Comparison of ENCODE assay signal across 10 cellular contexts in the genomic region with DNA sequence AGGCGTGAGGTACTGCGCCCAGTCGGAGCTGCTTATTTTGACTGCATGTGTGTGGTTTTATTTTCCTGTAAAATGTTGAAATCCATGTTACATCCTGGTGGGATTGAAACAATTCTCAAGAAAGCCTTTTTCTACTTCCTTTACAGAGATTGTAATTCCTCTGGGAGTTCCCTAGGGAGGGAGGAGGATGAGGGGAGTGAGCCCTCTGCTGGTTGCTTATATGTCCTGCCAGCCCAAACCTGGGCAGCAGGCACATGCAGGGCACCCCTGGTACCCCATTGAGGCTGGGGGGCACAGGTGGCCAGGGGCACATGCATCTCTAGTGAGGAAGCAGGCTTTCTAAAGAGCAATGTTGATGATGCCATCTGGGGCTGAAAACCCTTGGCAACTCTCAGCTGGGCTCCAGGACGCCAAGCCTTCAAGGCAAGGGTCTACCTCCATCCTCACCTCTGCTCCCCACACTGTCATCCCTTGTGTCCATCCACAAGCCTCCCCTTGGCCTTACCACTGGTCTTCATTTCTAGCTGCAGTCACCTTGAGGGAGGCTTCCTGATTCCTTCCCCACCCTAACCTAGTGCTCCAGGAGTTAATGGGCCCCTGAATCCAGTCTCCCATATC.
DNase-seq lines count a peak whose midpoint lies in the region; ATAC-seq, FAIRE-seq and TF ChIP-seq lines count a peak whose summit lies in the region.
"Had no signal": no experiment of that assay in that cellular context is flagged by ENCODE, and none has a peak within 500 bp of the region (broad histone marks: within the 10 kb centered on the region; RNA-seq: fewer than 3 reads in every experiment).

No MANE protein-coding gene starts in this region.

- dilution Hi-C loops in endothelial cell of umbilical vein (cut with MboI; ENCODE audit: extremely low pct_ligation_motif_present, low sequenced_read_pairs): no loop called here

- ATAC-seq in T-helper 17 cell: no peak

- H3K9ac ChIP-seq in endothelial cell of umbilical vein (replicated peaks; ENCODE audit: extremely low read depth, insufficient read depth, low read length): no peak overlapping the region
- no peak overlapping the region for H3K9ac ChIP-seq in neuronal stem cell (ENCODE audit: low read depth, low read length, poor library complexity)

- peak; percentile 50 to 66 for TF ChIP-seq CTCF in endothelial cell of umbilical vein (IDR thresholded peaks at IDR 0.05; ENCODE audit: extremely low read depth in 1 of 2, insufficient read depth in 1 of 2, low read depth in 1 of 2, low read length in 2 of 2)

- CTCF ChIA-PET in endothelial cell of umbilical vein (lab: Charles Lee): interaction anchor here (0.8 to 6.9 kb wide), 19 partner anchors 9 to 612 kb away, joined by 3 to 144 read pairs (median 5); a partner anchor contains a TSS

- H3K27me3 Mint-ChIP-seq in T-helper 17 cell: peaks cover 19% of the 10 kb centered on the region

- H4K8ac ChIP-seq in neuronal stem cell (ENCODE audit: low read depth, low read length): no peak overlapping the region

- no peak overlapping the region for H2AFZ ChIP-seq in endothelial cell of umbilical vein (ENCODE audit: low read depth, low read length)
- no peak overlapping the region for H2AFZ ChIP-seq in neuronal stem cell (ENCODE audit: low read length)

- H3K14ac ChIP-seq in neuronal stem cell (ENCODE audit: low read length): no peak overlapping the region

- no peak overlapping the region for H3K23ac ChIP-seq in neuronal stem cell (ENCODE audit: low read depth, low read length, poor library complexity)

- no peak for FAIRE-seq in endothelial cell of umbilical vein (lab: Jason Lieb, UNC)
- FAIRE-seq: G401.6 had no signal

- H3K9me3 ChIP-seq in endothelial cell of umbilical vein (replicated peaks; ENCODE audit: control insufficient read depth, insufficient read depth, low read length) (no peaks in the 10 kb centered on the region), neuronal stem cell (replicated peaks in 1 of 2; ENCODE audit: control insufficient read depth in 2 of 2, insufficient read depth in 1 of 2, low read depth in 1 of 2, low read length in 2 of 2) (no peaks in the 10 kb centered on the region), T-helper 17 cell (ENCODE audit: control insufficient read depth, low read length, poor library complexity, severe bottlenecking) (no peaks in the 10 kb centered on the region)

- no peak overlapping the region for H3K4ac ChIP-seq in neuronal stem cell (ENCODE audit: low read length)

- no peak for TF ChIP-seq POLR2A in endothelial cell of umbilical vein (IDR thresholded peaks at IDR 0.05; ENCODE audit: low read depth, low read length)

- H2AK5ac ChIP-seq in neuronal stem cell (ENCODE audit: low read depth, low read length): no peak overlapping the region

- no peaks in the 10 kb centered on the region for H3K79me2 ChIP-seq in endothelial cell of umbilical vein (ENCODE audit: control insufficient read depth, insufficient read depth, low read length)

- H3K27ac ChIP-seq in endothelial cell of umbilical vein (ENCODE audit: insufficient read depth, low read depth, low read length) (no peak overlapping the region), neuronal stem cell (replicated peaks; ENCODE audit: low read length) (no peak overlapping the region)

- intact Hi-C loops in endothelial cell of umbilical vein (cut with micrococcal nuclease): loop anchor here (10.0 kb wide), 1 partner anchor 510 kb away; no protein-coding TSS in a partner anchor

- no TSS peak for BruUV-seq in endothelial cell of umbilical vein (replicated peaks; lab: Mats Ljungman, UMichigan)

- peaks cover 14% of the 10 kb centered on the region for H3K4me1 Mint-ChIP-seq in T-helper 17 cell

- H3K4me1 ChIP-seq in endothelial cell of umbilical vein (ENCODE audit: control insufficient read depth, extremely low read depth, insufficient read depth, low read length) (no peaks in the 10 kb centered on the region), neuronal stem cell (ENCODE audit: control insufficient read depth in 2 of 2, insufficient read depth in 1 of 2, low read depth in 1 of 2, low read length in 2 of 2) (peaks cover 0 to 4% of the 10 kb centered on the region in 2 donors)

- H4K20me1 ChIP-seq in endothelial cell of umbilical vein (replicated peaks; ENCODE audit: control insufficient read depth, extremely low read depth, insufficient read depth, low read length): no peaks in the 10 kb centered on the region

- peaks cover 0 to 5% of the 10 kb centered on the region in 2 experiments for H3K27me3 ChIP-seq in endothelial cell of umbilical vein (ENCODE audit: control insufficient read depth in 2 of 2, insufficient read depth in 2 of 2, low read length in 2 of 2)
- H3K27me3 ChIP-seq in neuronal stem cell (ENCODE audit: control insufficient read depth in 3 of 3, insufficient read depth in 3 of 3, low read depth in 1 of 3, low read length in 3 of 3): peaks cover 0 to 7% (median 0%) of the 10 kb centered on the region in 3 experiments

- no peak overlapping the region for H2BK15ac ChIP-seq in neuronal stem cell (ENCODE audit: low read length)

- no peak overlapping the region for H2BK5ac ChIP-seq in neuronal stem cell (ENCODE audit: low read length)

- H3K36me3 Mint-ChIP-seq in T-helper 17 cell (ENCODE audit: low read depth): peaks cover 9% of the 10 kb centered on the region

- H2BK120ac ChIP-seq in neuronal stem cell (ENCODE audit: low read depth, low read length): no peak overlapping the region

- no peaks in the 10 kb centered on the region for H3K9me1 ChIP-seq in endothelial cell of umbilical vein (replicated peaks; ENCODE audit: control insufficient read depth, extremely low read depth, insufficient read depth, low read length)

- no peak overlapping the region for H2BK12ac ChIP-seq in neuronal stem cell (ENCODE audit: low read length)

- WGBS in neuronal stem cell (ENCODE audit: extremely low coverage in 2 of 2, insufficient read length in 2 of 2, insufficient replicate concordance in 1 of 2), 2 donors: no CpG with 5 or more reads among the region's 4 CpGs

- POLR2A ChIA-PET in endothelial cell of umbilical vein (lab: Charles Lee): no interaction called here

- peak; percentile 58 to 60 for DNase-seq in NCI-H524 (lab: John Stamatoyannopoulos, UW)
- no peak for DNase-seq in NCI-H524 treated with DMSO at 0.1 percent for 48 hours (lab: John Stamatoyannopoulos, UW)
- DNase-seq in NCI-H460 (ENCODE audit: extremely low read depth, low read depth): peak; percentile 35
- DNase-seq in endothelial cell of umbilical vein (ENCODE audit: low read depth, low spot score): peak; percentile 26
- DNase-seq in neuronal stem cell (ENCODE audit: low spot score): peak; percentile 32
- no peak for DNase-seq in T-helper 17 cell
- DNase-seq in mesenteric fat pad (ENCODE audit: low spot score): no peak
- DNase-seq in activated CD8-positive, alpha-beta memory T cell treated with anti-CD3 and anti-CD28 coated beads, Interleukin-2, amount 50 U/mL, for 4 hours: no peak
- DNase-seq: activated naive CD8-positive, alpha-beta T cell treated with anti-CD3 and anti-CD28 coated beads, Interleukin-2, amount 10 ng/mL, durations not matched to agents 7 days and 5 days had no signal

- H3K4me3 Mint-ChIP-seq in T-helper 17 cell: no peak overlapping the region
- H3K4me3 Mint-ChIP-seq: activated naive CD8-positive, alpha-beta T cell treated with anti-CD3 and anti-CD28 coated beads, Interleukin-2, amount 10 ng/mL, durations not matched to agents 7 days and 5 days had no signal

- H3K18ac ChIP-seq in neuronal stem cell (ENCODE audit: low read length): no peak overlapping the region

- H3K4me3 ChIP-seq in endothelial cell of umbilical vein (replicated peaks in 1 of 3; ENCODE audit: insufficient read depth in 1 of 3, low read depth in 1 of 3, low read length in 3 of 3) (no peak overlapping the region), neuronal stem cell (ENCODE audit: low read length in 2 of 2) (peak overlapping the region in 1 of 2 donors; percentile 16)

- no peak overlapping the region for H4K91ac ChIP-seq in neuronal stem cell (ENCODE audit: low read depth, low read length, poor library complexity)

- H3K79me1 ChIP-seq in neuronal stem cell (ENCODE audit: low read depth, low read length): peaks cover 2% of the 10 kb centered on the region

- H3K36me3 ChIP-seq in endothelial cell of umbilical vein (ENCODE audit: control insufficient read depth in 2 of 2, extremely low read depth in 1 of 2, insufficient read depth in 2 of 2, low read length in 2 of 2) (no peaks in the 10 kb centered on the region), neuronal stem cell (replicated peaks in 1 of 2; ENCODE audit: control insufficient read depth in 2 of 2, insufficient read depth in 2 of 2, low read length in 2 of 2) (no peaks in the 10 kb centered on the region)

- no peak overlapping the region for H3K27ac Mint-ChIP-seq in T-helper 17 cell

- no peak overlapping the region for H3K4me2 ChIP-seq in endothelial cell of umbilical vein (ENCODE audit: insufficient read depth, low read length)
- no peak overlapping the region for H3K4me2 ChIP-seq in neuronal stem cell (ENCODE audit: insufficient read depth, low read length, poor library complexity, severe bottlenecking)

TF ChIP-seq in endothelial cell of umbilical vein, 7 proteins besides CTCF, POLR2A, EP300 and RAD21:
- TF ChIP-seq MYC (IDR thresholded peaks at IDR 0.05; ENCODE audit: low read depth, low read length): no peak
- TF ChIP-seq, protein P1, sequence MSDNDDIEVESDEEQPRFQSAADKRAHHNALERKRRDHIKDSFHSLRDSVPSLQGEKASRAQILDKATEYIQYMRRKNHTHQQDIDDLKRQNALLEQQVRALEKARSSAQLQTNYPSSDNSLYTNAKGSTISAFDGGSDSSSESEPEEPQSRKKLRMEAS (IDR thresholded peaks at IDR 0.05; ENCODE audit: insufficient read depth, insufficient read length): no peak
- no peak for TF ChIP-seq JUN (IDR thresholded peaks at IDR 0.05; ENCODE audit: borderline replicate concordance, insufficient read depth, insufficient read length, low read depth)
- no peak for TF ChIP-seq EZH2 (IDR thresholded peaks at IDR 0.05; ENCODE audit: borderline replicate concordance, low read depth, low read length, severe bottlenecking)
- no peak for TF ChIP-seq GATA2 (IDR thresholded peaks at IDR 0.05; ENCODE audit: insufficient read depth, insufficient read length, low read depth, low read length)
- TF ChIP-seq FOS (IDR thresholded peaks at IDR 0.05; ENCODE audit: borderline replicate concordance, insufficient read depth, low read length): no peak
- no peak for TF ChIP-seq POLR2AphosphoS5 (IDR thresholded peaks at IDR 0.05; ENCODE audit: insufficient read depth, low read depth, low read length)

Comparison
In these comparisons a context has a peak if more than half of its experiments do, and no peak if none do; other contexts are left out.
1. DNase-seq: peak in NCI-H524 (2 of 2), NCI-H460 (single experiment), endothelial cell of umbilical vein (single experiment) and neuronal stem cell (single experiment); none in NCI-H524 treated with DMSO at 0.1 percent for 48 hours (single experiment), T-helper 17 cell (0 of 3), mesenteric fat pad (single experiment) and activated CD8-positive, alpha-beta memory T cell treated with anti-CD3 and anti-CD28 coated beads, Interleukin-2, amount 50 U/mL, for 4 hours (single experiment).